Comparison of ENCODE assay signal across 1 cellular context in the genomic region with DNA sequence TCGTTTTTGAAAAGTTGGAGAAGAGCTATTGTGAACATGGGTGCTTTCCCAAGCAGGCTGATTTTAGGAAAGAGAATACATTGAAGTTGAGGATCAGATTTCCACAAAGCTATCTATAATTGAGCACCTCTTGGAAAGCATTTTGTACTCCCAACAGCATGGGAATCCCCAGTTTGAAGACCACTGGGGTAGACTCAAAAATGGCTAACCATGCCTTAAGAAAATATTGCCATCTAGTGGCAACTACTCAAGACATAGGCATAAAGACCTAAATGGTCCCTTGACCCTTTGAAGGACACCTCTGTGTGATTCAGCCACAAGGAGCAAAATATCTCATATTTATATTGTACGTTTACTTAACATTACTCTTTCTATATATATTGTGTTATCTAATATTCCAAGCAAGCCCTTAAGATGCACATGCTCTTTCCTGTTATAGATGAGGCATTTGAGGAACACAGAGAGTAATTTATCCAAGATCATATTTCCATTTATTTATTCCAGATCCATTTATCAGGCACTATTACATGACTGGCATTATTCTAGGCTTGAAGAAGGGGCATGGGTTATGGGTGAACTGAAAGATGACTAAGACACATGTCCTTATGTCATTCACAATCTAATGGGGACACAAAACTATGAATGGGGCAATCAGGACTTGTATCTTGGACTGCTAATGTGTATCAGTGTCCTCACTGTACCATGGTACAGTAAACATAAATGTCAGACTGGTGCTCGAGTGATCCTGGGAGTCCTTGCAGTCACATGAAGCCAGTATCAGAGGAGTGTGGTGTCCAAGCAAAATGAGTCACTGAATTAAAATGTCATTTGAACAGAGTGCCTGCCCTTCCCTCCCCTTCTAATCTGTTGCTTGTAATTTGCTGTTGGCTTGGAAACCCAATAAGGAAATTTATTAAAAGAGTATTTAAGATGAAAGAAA.
TF ChIP-seq lines count a peak whose summit lies in the region.

No MANE protein-coding gene starts in this region.

TF ChIP-seq in K562, 482 proteins besides CTCF, POLR2A, EP300 and RAD21 (continued from another document):
- TF ChIP-seq, protein P1, sequence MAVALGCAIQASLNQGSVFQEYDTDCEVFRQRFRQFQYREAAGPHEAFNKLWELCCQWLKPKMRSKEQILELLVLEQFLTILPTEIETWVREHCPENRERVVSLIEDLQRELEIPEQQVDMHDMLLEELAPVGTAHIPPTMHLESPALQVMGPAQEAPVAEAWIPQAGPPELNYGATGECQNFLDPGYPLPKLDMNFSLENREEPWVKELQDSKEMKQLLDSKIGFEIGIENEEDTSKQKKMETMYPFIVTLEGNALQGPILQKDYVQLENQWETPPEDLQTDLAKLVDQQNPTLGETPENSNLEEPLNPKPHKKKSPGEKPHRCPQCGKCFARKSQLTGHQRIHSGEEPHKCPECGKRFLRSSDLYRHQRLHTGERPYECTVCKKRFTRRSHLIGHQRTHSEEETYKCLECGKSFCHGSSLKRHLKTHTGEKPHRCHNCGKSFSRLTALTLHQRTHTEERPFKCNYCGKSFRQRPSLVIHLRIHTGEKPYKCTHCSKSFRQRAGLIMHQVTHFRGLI (CRISPR knock-in tag; IDR thresholded peaks at IDR 0.05), result no peak
- peak; percentile 25; the same call in 1 of the 2 replicates for TF ChIP-seq FOSL1 (tag; conservative IDR thresholded peaks at IDR 0.05)
- 0 out of 2 replicates have a peak, but pooled peaks have one; percentile 28 for TF ChIP-seq SMC3 (conservative IDR thresholded peaks at IDR 0.05; ENCODE audit: insufficient read depth, low read depth, low read length)
- no peak for TF ChIP-seq ZNF830 (CRISPR knock-in tag; IDR thresholded peaks at IDR 0.05)
- no peak for TF ChIP-seq RBM15 (IDR thresholded peaks at IDR 0.05; ENCODE audit: insufficient read depth, low read length)
- TF ChIP-seq, protein P2, sequence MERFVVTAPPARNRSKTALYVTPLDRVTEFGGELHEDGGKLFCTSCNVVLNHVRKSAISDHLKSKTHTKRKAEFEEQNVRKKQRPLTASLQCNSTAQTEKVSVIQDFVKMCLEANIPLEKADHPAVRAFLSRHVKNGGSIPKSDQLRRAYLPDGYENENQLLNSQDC (CRISPR knock-in tag; IDR thresholded peaks at IDR 0.05), result no peak
